In genomic region chr10:35079763-35080162, GRCh38 we compare ENCODE assay signal across 11 cellular contexts. TPM values are rescaled to one million over a fixed set of nuclear protein-coding genes. Genes with fewer than 3 reads are reported as not detected.
A peak's percentile ranks its signal among the peaks of the same experiment; 100 is the strongest.
DNase-seq lines count a peak whose midpoint lies in the region; ATAC-seq, FAIRE-seq and TF ChIP-seq lines count a peak whose summit lies in the region.
"Had no signal": no experiment of that assay in that cellular context is flagged by ENCODE, and none has a peak within 500 bp of the region (broad histone marks: within the 10 kb centered on the region; RNA-seq: fewer than 3 reads in every experiment).

No MANE protein-coding gene starts in this region.

- no peak for TF ChIP-seq CTCF in astrocyte (IDR thresholded peaks at IDR 0.05; ENCODE audit: insufficient read depth, low read depth, low read length)
- TF ChIP-seq CTCF in hepatocyte (IDR thresholded peaks at IDR 0.05; ENCODE audit: poor library complexity) = no peak
- no peak for TF ChIP-seq CTCF in natural killer cell (IDR thresholded peaks at IDR 0.05)

- no peaks in the 10 kb centered on the region for H3K27me3 ChIP-seq in astrocyte (ENCODE audit: insufficient read depth, low read length)
- no peaks in the 10 kb centered on the region for H3K27me3 ChIP-seq in hepatocyte

- intact Hi-C loops in natural killer cell (cut with micrococcal nuclease) = no loop called here

- H2AFZ ChIP-seq in astrocyte (ENCODE audit: low read depth, low read length) (no peak overlapping the region), hepatocyte (no peak overlapping the region)

- H3K9me3 ChIP-seq in astrocyte (ENCODE audit: insufficient read depth, low read depth, low read length) = no peaks in the 10 kb centered on the region
- no peaks in the 10 kb centered on the region for H3K9me3 ChIP-seq in hepatocyte (ENCODE audit: low read depth)
- H3K9me3 ChIP-seq: thoracic aorta had no signal

- TF ChIP-seq POLR2A in GM18505 (IDR thresholded peaks at IDR 0.05; ENCODE audit: borderline replicate concordance, extremely low read depth, insufficient read depth, insufficient read length) = no peak

- no peak overlapping the region for H3K27ac ChIP-seq in astrocyte (ENCODE audit: low read depth, low read length)
- no peak overlapping the region for H3K27ac ChIP-seq in hepatocyte
- H3K27ac ChIP-seq: thoracic aorta had no signal

- H3K27ac Mint-ChIP-seq in astrocyte (ENCODE audit: unreplicated experiment) = peak overlapping the region; percentile 94
- peak overlapping the region in 1 of 2 donors; percentile 1 for H3K27ac Mint-ChIP-seq in natural killer cell
- H3K27ac Mint-ChIP-seq: T-helper 2 cell treated with Interferon-gamma antibody and Interleukin-4, amounts not matched to agents 5 μg/mL and 100 μg/mL, for 36 hours had no signal

- H3K4me1 Mint-ChIP-seq in astrocyte (ENCODE audit: low read depth, unreplicated experiment) (peaks cover 9% of the 10 kb centered on the region), natural killer cell (peaks cover 42 to 45% of the 10 kb centered on the region in 2 donors)

- no peak overlapping the region for H3K9ac ChIP-seq in astrocyte (ENCODE audit: low read length)

- H3K4me2 ChIP-seq in astrocyte (ENCODE audit: low read length) (peak overlapping the region; percentile 34), hepatocyte (no peak overlapping the region)

- peaks cover 12% of the 10 kb centered on the region for H3K36me3 Mint-ChIP-seq in astrocyte (ENCODE audit: low read depth, unreplicated experiment)
- H3K36me3 Mint-ChIP-seq in natural killer cell = no peaks in the 10 kb centered on the region

- peaks cover 89% of the 10 kb centered on the region for H3K79me2 ChIP-seq in astrocyte (ENCODE audit: insufficient read depth, low read length)
- H3K79me2 ChIP-seq in hepatocyte = peaks cover 98% of the 10 kb centered on the region

- FAIRE-seq in astrocyte (lab: Jason Lieb, UNC) = peak; percentile 39
- no peak for FAIRE-seq in urothelium cell line (lab: Jason Lieb, UNC)
- FAIRE-seq: G401.6, H1 had no signal

- WGBS in hepatocyte (ENCODE audit: low lambda C conversion rate, missing lambda C conversion rate) = 91% methylated on average over 3 of the region's 3 CpGs

- peaks cover 2% of the 10 kb centered on the region for H3K9me3 Mint-ChIP-seq in astrocyte (ENCODE audit: unreplicated experiment)
- no peaks in the 10 kb centered on the region for H3K9me3 Mint-ChIP-seq in natural killer cell

- DNase-seq in HK-2 (ENCODE audit: unreplicated experiment) (peak; percentile 22), astrocyte (ENCODE audit: low read depth) (peak; percentile 73), hepatocyte (ENCODE audit: low spot score) (peak; percentile 5), urothelium cell line (ENCODE audit: low spot score) (peak; percentile 11), natural killer cell (no peak)

- no peak for ATAC-seq in natural killer cell
- ATAC-seq in HG02642 (IDR thresholded peaks at IDR 0.05; ENCODE audit: poor library complexity, unreplicated experiment) = no peak
- no peak for ATAC-seq in GM18505 (IDR thresholded peaks at IDR 0.05; ENCODE audit: unreplicated experiment)

- no peaks in the 10 kb centered on the region for H3K27me3 Mint-ChIP-seq in astrocyte (ENCODE audit: low read depth, unreplicated experiment)
- H3K27me3 Mint-ChIP-seq in natural killer cell (ENCODE audit: low read depth in 2 of 2) = no peaks in the 10 kb centered on the region

- no peaks in the 10 kb centered on the region for H3K36me3 ChIP-seq in astrocyte (ENCODE audit: insufficient read depth, low read length)
- no peaks in the 10 kb centered on the region for H3K36me3 ChIP-seq in hepatocyte (replicated peaks; ENCODE audit: insufficient read depth, low read depth)
- H3K36me3 ChIP-seq: thoracic aorta had no signal

- H3K4me3 ChIP-seq in astrocyte (ENCODE audit: insufficient read depth, low read depth, low read length) = no peak overlapping the region
- H3K4me3 ChIP-seq in hepatocyte = no peak overlapping the region
- H3K4me3 ChIP-seq: thoracic aorta had no signal

- H4K20me1 ChIP-seq in astrocyte (ENCODE audit: insufficient read depth, low read length) (peaks cover 53% of the 10 kb centered on the region), hepatocyte (ENCODE audit: insufficient read depth, poor library complexity, severe bottlenecking) (no peaks in the 10 kb centered on the region)

- no peak overlapping the region for H3K4me3 Mint-ChIP-seq in astrocyte (ENCODE audit: unreplicated experiment)
- no peak overlapping the region for H3K4me3 Mint-ChIP-seq in natural killer cell
- H3K4me3 Mint-ChIP-seq: T-helper 2 cell treated with Interferon-gamma antibody and Interleukin-4, amounts not matched to agents 5 μg/mL and 100 μg/mL, for 36 hours had no signal

- H3K4me1 ChIP-seq in astrocyte (ENCODE audit: insufficient read depth, low read length) (peaks cover 10% of the 10 kb centered on the region), hepatocyte (ENCODE audit: insufficient read depth) (no peaks in the 10 kb centered on the region)

- H3K9me2 ChIP-seq in hepatocyte (replicated peaks; ENCODE audit: insufficient read depth) = no peaks in the 10 kb centered on the region

RNA-seq across cellular contexts. Expression of gene CUL2, which starts 10.4 kb away (rescaled TPM):
- total RNA-seq in astrocyte = 48.0 and 49.2 TPM in 2 replicates
- total RNA-seq in hepatocyte = 25.3 and 34.4 TPM in 2 replicates
- 23.3 and 25.8 TPM in 2 replicates for polyA plus RNA-seq in hepatocyte
- 10 to 100 TPM; 33.5 to 41.6 (median 41.3) TPM for total RNA-seq in natural killer cell

RNA-seq across cellular contexts. Expression of gene CREM, which starts 46.9 kb away (rescaled TPM):
- total RNA-seq in astrocyte = 38.3 and 42.7 TPM in 2 replicates
- total RNA-seq in hepatocyte = 53.2 and 58.0 TPM in 2 replicates
- 38.3 and 41.9 TPM in 2 replicates for polyA plus RNA-seq in hepatocyte
- total RNA-seq in natural killer cell = 10 to 100 TPM; 48.0 to 64.3 (median 54.6) TPM
